Comparison of ENCODE assay signal across 1 cellular context in the genomic region with DNA sequence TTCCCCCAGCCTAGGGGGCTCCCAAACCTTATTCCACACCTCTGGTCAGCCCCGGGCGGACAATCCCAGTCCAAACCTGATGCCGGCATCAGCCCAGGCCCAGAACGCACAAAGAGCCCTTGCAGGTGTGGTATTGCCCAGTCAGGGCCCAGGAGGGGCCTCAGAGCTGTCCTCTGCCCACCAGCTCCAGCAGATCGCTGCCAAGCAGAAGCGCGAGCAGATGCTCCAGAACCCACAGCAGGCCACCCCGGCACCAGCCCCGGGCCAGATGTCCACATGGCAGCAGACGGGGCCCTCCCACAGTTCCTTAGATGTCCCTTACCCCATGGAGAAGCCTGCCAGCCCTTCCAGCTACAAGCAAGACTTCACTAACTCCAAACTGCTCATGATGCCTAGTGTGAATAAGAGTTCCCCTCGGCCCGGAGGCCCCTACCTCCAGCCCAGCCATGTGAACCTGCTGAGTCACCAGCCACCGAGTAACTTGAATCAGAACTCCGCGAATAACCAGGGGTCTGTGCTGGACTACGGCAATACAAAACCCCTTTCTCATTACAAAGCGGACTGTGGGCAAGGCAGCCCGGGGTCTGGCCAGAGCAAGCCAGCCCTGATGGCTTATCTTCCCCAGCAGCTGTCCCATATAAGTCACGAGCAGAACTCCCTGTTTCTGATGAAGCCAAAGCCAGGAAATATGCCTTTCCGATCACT.
TF ChIP-seq lines count a peak whose summit lies in the region.

No MANE protein-coding gene starts in this region.

TF ChIP-seq in H1, 55 proteins besides CTCF, POLR2A, EP300 and RAD21:
- no peak for TF ChIP-seq POLR2AphosphoS5 (IDR thresholded peaks at IDR 0.05; ENCODE audit: low read depth, low read length)
- TF ChIP-seq, protein P1, sequence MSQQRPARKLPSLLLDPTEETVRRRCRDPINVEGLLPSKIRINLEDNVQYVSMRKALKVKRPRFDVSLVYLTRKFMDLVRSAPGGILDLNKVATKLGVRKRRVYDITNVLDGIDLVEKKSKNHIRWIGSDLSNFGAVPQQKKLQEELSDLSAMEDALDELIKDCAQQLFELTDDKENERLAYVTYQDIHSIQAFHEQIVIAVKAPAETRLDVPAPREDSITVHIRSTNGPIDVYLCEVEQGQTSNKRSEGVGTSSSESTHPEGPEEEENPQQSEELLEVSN (IDR thresholded peaks at IDR 0.05): no peak
- no peak for TF ChIP-seq KDM1A (IDR thresholded peaks at IDR 0.05; ENCODE audit: borderline replicate concordance, low read length)
- TF ChIP-seq RXRA (IDR thresholded peaks at IDR 0.05; ENCODE audit: insufficient read depth, low read depth, low read length): no peak
- no peak for TF ChIP-seq BCL11A (IDR thresholded peaks at IDR 0.05; ENCODE audit: low read depth in 2 of 2, low read length in 2 of 2)
- no peak for TF ChIP-seq RFX5 (IDR thresholded peaks at IDR 0.05; ENCODE audit: borderline replicate concordance, low read depth, low read length)
- TF ChIP-seq, protein P2, sequence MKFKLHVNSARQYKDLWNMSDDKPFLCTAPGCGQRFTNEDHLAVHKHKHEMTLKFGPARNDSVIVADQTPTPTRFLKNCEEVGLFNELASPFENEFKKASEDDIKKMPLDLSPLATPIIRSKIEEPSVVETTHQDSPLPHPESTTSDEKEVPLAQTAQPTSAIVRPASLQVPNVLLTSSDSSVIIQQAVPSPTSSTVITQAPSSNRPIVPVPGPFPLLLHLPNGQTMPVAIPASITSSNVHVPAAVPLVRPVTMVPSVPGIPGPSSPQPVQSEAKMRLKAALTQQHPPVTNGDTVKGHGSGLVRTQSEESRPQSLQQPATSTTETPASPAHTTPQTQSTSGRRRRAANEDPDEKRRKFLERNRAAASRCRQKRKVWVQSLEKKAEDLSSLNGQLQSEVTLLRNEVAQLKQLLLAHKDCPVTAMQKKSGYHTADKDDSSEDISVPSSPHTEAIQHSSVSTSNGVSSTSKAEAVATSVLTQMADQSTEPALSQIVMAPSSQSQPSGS (IDR thresholded peaks at IDR 0.05; ENCODE audit: low read length): no peak
- no peak for TF ChIP-seq SRF (IDR thresholded peaks at IDR 0.05; ENCODE audit: low read depth, low read length)
- no peak for TF ChIP-seq RNF2 (IDR thresholded peaks at IDR 0.05; ENCODE audit: borderline replicate concordance, low read depth, low read length, missing control alignments, poor library complexity, severe bottlenecking)
